Comparison of ENCODE assay signal across 8 cellular contexts in the genomic region with DNA sequence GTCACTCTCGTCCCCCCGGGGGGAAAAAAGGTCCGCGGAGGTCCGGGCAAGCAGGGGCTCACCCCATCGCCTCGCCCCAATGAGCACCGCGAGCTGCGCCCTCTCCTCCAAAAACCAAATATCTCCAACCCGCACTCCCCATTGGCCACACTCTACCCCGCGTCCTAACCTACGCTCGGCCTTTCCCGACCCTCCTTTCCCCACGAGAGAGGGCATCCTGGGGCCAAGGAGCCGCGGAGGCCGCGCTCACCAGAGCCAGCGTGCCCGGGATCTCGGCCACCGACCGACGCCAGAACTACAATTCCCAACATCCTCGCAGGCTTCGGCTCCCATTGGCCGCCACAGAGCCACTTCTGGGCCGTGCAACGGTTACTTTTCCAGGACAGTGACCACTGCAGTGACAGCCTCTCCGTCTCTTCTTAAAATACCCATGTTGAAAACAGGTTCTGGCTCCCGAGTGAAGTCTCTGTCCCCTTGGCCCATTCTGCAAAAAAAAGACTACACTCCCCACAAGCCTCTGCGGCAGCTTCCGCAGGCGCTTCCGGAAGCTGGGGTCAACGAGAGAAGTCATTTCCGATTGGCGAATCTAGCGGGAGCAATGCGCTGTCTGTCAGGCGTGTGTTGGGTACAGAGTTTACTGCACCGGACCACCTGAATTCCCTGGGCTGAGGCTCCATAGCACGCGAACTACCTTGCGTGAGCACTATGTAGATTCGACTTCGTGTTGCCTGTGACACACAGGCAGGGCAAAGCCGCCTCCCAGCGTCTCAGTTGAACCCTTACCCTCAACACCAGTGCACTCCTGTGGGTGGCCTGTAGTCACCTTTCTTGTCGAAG. TPM values are rescaled to one million over a fixed set of nuclear protein-coding genes. Genes with fewer than 3 reads are reported as not detected.
DNase-seq lines count a peak whose midpoint lies in the region; ATAC-seq and TF ChIP-seq lines count a peak whose summit lies in the region.

ZNF343 (minus strand) TSS at position 285 of the 837 bp plus-strand sequence. CDS start 15,020 bp downstream, outside the sequence.

- no peaks in the 10 kb centered on the region for H3K36me3 ChIP-seq in adipocyte (ENCODE audit: control insufficient read depth, insufficient read depth, low read length, severe bottlenecking)

- H3K9me3 ChIP-seq in adipocyte (ENCODE audit: control insufficient read depth, low read length): no peaks in the 10 kb centered on the region

- H3K4me3 ChIP-seq in adipocyte (ENCODE audit: low read length): peak within 1 kb of the TSS; percentile 96

- TF ChIP-seq CTCF in GM12873 (IDR thresholded peaks at IDR 0.05; ENCODE audit: insufficient read depth, low read depth, low read length, missing control alignments): peak; percentile 10

- H3K4me1 ChIP-seq in adipocyte (ENCODE audit: control insufficient read depth, insufficient read depth, low read length): peaks cover 17% of the 10 kb centered on the region

- ATAC-seq in HG02623 (IDR thresholded peaks at IDR 0.05; ENCODE audit: unreplicated experiment) (peak; percentile 96), left cardiac atrium (peak; percentile 96 to 97)

- H3K9ac ChIP-seq in adipocyte (ENCODE audit: low read length): peak within 1 kb of the TSS; percentile 96

- DNase-seq in NCI-H1092 treated with DMSO at 0.1 percent for 48 hours (lab: John Stamatoyannopoulos, UW) (peak; percentile 82), SW480 (ENCODE audit: low spot score) (peak; percentile 88), adipocyte (ENCODE audit: low read depth) (peak; percentile 94), left cardiac atrium (peak; percentile 84), posterior vena cava (ENCODE audit: low spot score) (peak; percentile 94), ureter (ENCODE audit: low spot score) (peak; percentile 79)

- H3K27me3 ChIP-seq in adipocyte (replicated peaks; ENCODE audit: control insufficient read depth, insufficient read depth, low read length): no peaks in the 10 kb centered on the region

- intact Hi-C loops in left cardiac atrium (cut with DNase I) (no loop called here), posterior vena cava (cut with DNase I) (no loop called here)

RNA-seq across cellular contexts. Expression of gene ZNF343, which starts in this region (rescaled TPM):
- total RNA-seq in left cardiac atrium (1 to 10 TPM; 6.5 to 7.0 TPM), posterior vena cava (10 to 100 TPM in 1 of 2 donors, 1 to 10 TPM in 1; 9.5 to 10.0 TPM), ureter (13.1 TPM)

Comparison
In these comparisons a context has a peak if more than half of its experiments do, and no peak if none do; other contexts are left out.
1. Peak in every context shown above with its lines: DNase-seq, ATAC-seq and H3K4me3 ChIP-seq.